Comparison of ENCODE assay signal across 8 cellular contexts in the genomic region with DNA sequence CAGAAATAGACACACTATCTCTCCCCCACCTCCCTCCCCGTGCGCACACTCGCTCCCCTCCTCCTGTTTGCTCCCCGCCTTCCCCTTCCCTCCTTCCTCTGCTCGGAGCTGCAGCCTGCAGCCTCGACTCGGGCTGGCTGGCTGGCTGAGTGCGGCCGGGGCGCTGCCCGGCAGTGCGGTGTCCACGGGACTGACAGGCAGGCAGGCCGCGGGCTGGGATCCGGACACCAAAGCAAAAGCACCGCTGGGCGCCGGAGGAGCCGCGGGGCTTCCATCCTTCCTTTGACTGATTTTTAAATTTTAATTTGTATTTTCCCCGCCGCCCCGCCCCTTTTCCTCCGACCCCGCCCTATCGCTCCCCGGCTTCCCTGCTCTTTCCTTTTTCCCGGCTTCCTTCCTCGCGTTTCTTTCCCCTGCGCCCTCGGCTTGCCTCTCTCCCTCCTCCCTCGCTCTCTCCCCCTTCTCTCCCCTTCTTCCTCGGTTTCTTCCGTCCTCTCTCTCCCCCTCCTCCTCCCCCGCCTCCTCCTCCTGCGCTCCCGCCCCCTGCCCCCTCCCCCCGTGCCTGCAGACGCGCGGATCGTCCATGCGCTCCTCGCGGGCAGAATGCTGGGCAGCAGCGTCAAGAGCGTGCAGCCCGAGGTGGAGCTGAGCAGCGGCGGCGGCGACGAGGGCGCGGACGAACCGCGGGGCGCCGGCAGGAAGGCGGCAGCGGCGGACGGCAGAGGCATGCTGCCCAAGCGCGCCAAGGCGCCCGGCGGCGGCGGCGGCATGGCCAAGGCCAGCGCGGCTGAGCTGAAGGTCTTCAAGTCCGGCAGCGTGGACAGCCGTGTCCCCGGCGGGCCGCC.
A peak's percentile ranks its signal among the peaks of the same experiment; 100 is the strongest.
DNase-seq lines count a peak whose midpoint lies in the region; ATAC-seq, FAIRE-seq and TF ChIP-seq lines count a peak whose summit lies in the region.

No MANE protein-coding gene starts in this region.

- TF ChIP-seq CTCF in GM10266 (IDR thresholded peaks at IDR 0.05; ENCODE audit: control insufficient read depth, insufficient read depth, low read depth, missing control alignments) (no peak), RWPE2 (IDR thresholded peaks at IDR 0.05; ENCODE audit: poor library complexity, severe bottlenecking) (no peak), esophagus muscularis mucosa (IDR thresholded peaks at IDR 0.05) (no peak)

- no peak overlapping the region for H3K27ac Mint-ChIP-seq in naive thymus-derived CD4-positive, alpha-beta T cell

- no peak for TF ChIP-seq POLR2A in esophagus muscularis mucosa (IDR thresholded peaks at IDR 0.05; ENCODE audit: low read depth)

- H3K27ac ChIP-seq in RWPE2 (ENCODE audit: poor library complexity, severe bottlenecking) (peak overlapping the region; percentile 51), esophagus muscularis mucosa (replicated peaks in 1 of 4) (peak overlapping the region; percentile 70 to 88 (median 78))
- H3K27ac ChIP-seq in naive thymus-derived CD4-positive, alpha-beta T cell (ENCODE audit: low read depth, low read length): no peak overlapping the region

- peaks cover 32 to 65% (median 33%) of the 10 kb centered on the region in 5 donors for H3K27me3 Mint-ChIP-seq in naive thymus-derived CD4-positive, alpha-beta T cell

- peaks cover 0 to 12% (median 0%) of the 10 kb centered on the region in 7 donors for H3K4me1 Mint-ChIP-seq in naive thymus-derived CD4-positive, alpha-beta T cell

- CTCF ChIA-PET in naive thymus-derived CD4-positive, alpha-beta T cell (lab: Charles Lee): no interaction called here

- no peak for FAIRE-seq in GM19239 (lab: Jason Lieb, UNC)

- WGBS in esophagus muscularis mucosa: under 1% methylated on average over 38 of the region's 82 CpGs

- no peaks in the 10 kb centered on the region for H3K9me3 ChIP-seq in RWPE2 (ENCODE audit: severe bottlenecking)
- no peaks in the 10 kb centered on the region for H3K9me3 ChIP-seq in esophagus muscularis mucosa
- no peaks in the 10 kb centered on the region for H3K9me3 ChIP-seq in naive thymus-derived CD4-positive, alpha-beta T cell (ENCODE audit: control insufficient read depth in 2 of 3, low read length in 3 of 3)

- H3K4me1 ChIP-seq in RWPE2 (ENCODE audit: insufficient read depth, poor library complexity, severe bottlenecking) (peaks cover 4% of the 10 kb centered on the region), esophagus muscularis mucosa (peaks cover 48 to 64% (median 57%) of the 10 kb centered on the region in 4 donors)
- H3K4me1 ChIP-seq in naive thymus-derived CD4-positive, alpha-beta T cell (ENCODE audit: control insufficient read depth in 2 of 2, insufficient read depth in 2 of 2, low read length in 2 of 2): no peaks in the 10 kb centered on the region

- peaks cover 0 to 3% (median 0%) of the 10 kb centered on the region in 11 donors for H3K9me3 Mint-ChIP-seq in naive thymus-derived CD4-positive, alpha-beta T cell

- H3K27me3 ChIP-seq in RWPE2 (ENCODE audit: insufficient read depth, poor library complexity, severe bottlenecking) (no peaks in the 10 kb centered on the region), esophagus muscularis mucosa (no peaks in the 10 kb centered on the region)
- H3K27me3 ChIP-seq in naive thymus-derived CD4-positive, alpha-beta T cell (ENCODE audit: control insufficient read depth in 2 of 2, insufficient read depth in 2 of 2, low read length in 2 of 2): no peaks in the 10 kb centered on the region

- peak; percentile 49 for ATAC-seq in RWPE2 (ENCODE audit: low read depth)
- ATAC-seq in naive thymus-derived CD4-positive, alpha-beta T cell: peak; percentile 22
- no peak for ATAC-seq in HG03342 (IDR thresholded peaks at IDR 0.05; ENCODE audit: unreplicated experiment)

- peak; percentile 70 for DNase-seq in 8988T
- peak; percentile 37 for DNase-seq in GM10266 (ENCODE audit: extremely low spot score)
- DNase-seq in RWPE2 (ENCODE audit: low spot score): no peak
- DNase-seq in esophagus muscularis mucosa (ENCODE audit: extremely low spot score): no peak
- no peak for DNase-seq in naive thymus-derived CD4-positive, alpha-beta T cell
- no peak for DNase-seq in GM19239 (ENCODE audit: insufficient read length, low spot score)
- no peak for DNase-seq in inferior parietal cortex (ENCODE audit: extremely low spot score)

- H3K36me3 Mint-ChIP-seq in naive thymus-derived CD4-positive, alpha-beta T cell: peaks cover 0 to 4% (median 0%) of the 10 kb centered on the region in 5 donors

- H3K36me3 ChIP-seq in RWPE2 (ENCODE audit: low read depth) (no peaks in the 10 kb centered on the region), esophagus muscularis mucosa (peaks cover 0 to 11% (median 0%) of the 10 kb centered on the region in 4 donors)
- H3K36me3 ChIP-seq in naive thymus-derived CD4-positive, alpha-beta T cell (ENCODE audit: control insufficient read depth in 2 of 3, insufficient read depth in 3 of 3, low read length in 3 of 3): no peaks in the 10 kb centered on the region

- no peak for TF ChIP-seq EP300 in esophagus muscularis mucosa (IDR thresholded peaks at IDR 0.05)

- H3K4me3 ChIP-seq in RWPE2 (ENCODE audit: severe bottlenecking) (peak overlapping the region; percentile 35), esophagus muscularis mucosa (peak overlapping the region; percentile 57 to 74 (median 64))
- H3K4me3 ChIP-seq in naive thymus-derived CD4-positive, alpha-beta T cell (ENCODE audit: low read length): no peak overlapping the region

- POLR2A ChIA-PET in naive thymus-derived CD4-positive, alpha-beta T cell (lab: Charles Lee): no interaction called here

- intact Hi-C loops in esophagus muscularis mucosa (cut with DNase I): loop anchor here (5.0 kb wide), 1 partner anchor 49 kb away; no protein-coding TSS in a partner anchor
- intact Hi-C loops in naive thymus-derived CD4-positive, alpha-beta T cell (cut with micrococcal nuclease): no loop called here

- H3K4me3 Mint-ChIP-seq in naive thymus-derived CD4-positive, alpha-beta T cell: peak overlapping the region in 4 of 10 donors; percentile 49 to 62 (median 56)

Comparison
In these comparisons a context has a peak if more than half of its experiments do, and no peak if none do; other contexts are left out.
1. DNase-seq: peak in 8988T (single experiment) and GM10266 (single experiment); none in RWPE2 (single experiment), esophagus muscularis mucosa (single experiment), naive thymus-derived CD4-positive, alpha-beta T cell (0 of 9), GM19239 (single experiment) and inferior parietal cortex (single experiment).